ENCODE assay signal across 8 cellular contexts in the genomic region with DNA sequence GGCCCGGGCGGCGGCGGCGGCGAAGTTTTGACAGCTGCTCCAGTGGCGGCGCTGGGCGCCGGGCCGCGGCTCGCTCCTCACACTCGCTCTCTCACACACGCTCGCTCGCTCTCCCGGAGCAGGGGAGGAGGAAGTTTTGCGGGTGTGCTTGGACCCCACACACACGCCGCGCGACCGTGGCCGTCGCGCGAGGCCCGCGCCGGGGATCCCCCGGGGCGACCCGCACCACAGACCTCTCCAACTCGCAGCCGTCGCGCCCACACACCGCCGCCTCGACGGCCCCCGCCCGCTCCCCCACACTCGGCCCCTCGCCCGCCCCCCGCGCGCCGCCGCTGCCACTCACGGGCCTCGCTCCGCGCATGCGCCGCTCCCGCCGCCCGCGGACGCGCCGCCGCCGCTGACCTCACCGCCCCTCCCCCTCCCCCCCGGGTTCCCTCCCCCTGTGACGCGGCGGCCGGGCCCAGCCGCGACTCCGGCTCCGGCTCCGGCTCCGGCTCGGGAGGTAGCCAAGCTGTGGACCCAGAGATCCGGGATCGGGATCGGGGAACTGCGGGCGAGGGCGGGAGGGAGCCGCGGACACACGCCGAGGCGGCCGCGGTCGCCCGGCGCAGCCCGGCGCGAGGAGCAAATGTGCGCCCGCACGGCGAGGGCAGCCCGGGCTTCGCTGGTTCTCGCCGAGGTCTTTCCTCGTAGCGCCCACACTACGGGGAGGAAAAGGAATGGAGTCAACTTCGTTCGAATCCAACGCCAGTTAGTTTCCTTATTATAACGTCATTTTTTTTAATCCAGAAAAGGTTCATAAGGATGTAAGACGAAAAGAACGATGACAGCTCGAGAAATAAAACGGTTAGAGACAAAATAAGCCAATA. TPM values are rescaled to one million over a fixed set of nuclear protein-coding genes. Genes with fewer than 3 reads are reported as not detected.
DNase-seq lines count a peak whose midpoint lies in the region; ATAC-seq and TF ChIP-seq lines count a peak whose summit lies in the region.

No MANE protein-coding gene starts in this region.

- peak overlapping the region; percentile 93 for H3K27ac ChIP-seq in CD8-positive, alpha-beta memory T cell (ENCODE audit: low read depth, low read length)
- H3K27ac ChIP-seq in endodermal cell (ENCODE audit: low read depth, low read length), result peak overlapping the region; percentile 91

- H3K9me3 ChIP-seq in CD8-positive, alpha-beta memory T cell (ENCODE audit: low read length), result no peaks in the 10 kb centered on the region
- no peaks in the 10 kb centered on the region for H3K9me3 ChIP-seq in endodermal cell (ENCODE audit: control insufficient read depth, low read length)

- WGBS in endodermal cell (ENCODE audit: insufficient coverage in 1 of 2, insufficient read length in 1 of 2), 2 experiments, result 0% methylated on average over 8 to 108 of the region's 118 CpGs

- peaks cover 27 to 34% (median 33%) of the 10 kb centered on the region in 3 donors for H3K4me1 Mint-ChIP-seq in CD8-positive, alpha-beta memory T cell
- H3K4me1 Mint-ChIP-seq in endodermal cell, result peaks cover 9% of the 10 kb centered on the region

- peaks cover 0 to 9% of the 10 kb centered on the region in 2 donors for H3K27me3 Mint-ChIP-seq in CD8-positive, alpha-beta memory T cell
- H3K27me3 Mint-ChIP-seq in endodermal cell (ENCODE audit: insufficient read depth), result peaks cover 11% of the 10 kb centered on the region

- peak overlapping the region; percentile 88 to 99 (median 95) for H3K27ac Mint-ChIP-seq in CD8-positive, alpha-beta memory T cell
- peak overlapping the region; percentile 30 for H3K27ac Mint-ChIP-seq in endodermal cell

- H3K4me1 ChIP-seq in CD8-positive, alpha-beta memory T cell (ENCODE audit: insufficient read depth, low read length), result peaks cover 23% of the 10 kb centered on the region
- no peaks in the 10 kb centered on the region for H3K4me1 ChIP-seq in endodermal cell (ENCODE audit: control insufficient read depth, insufficient read depth, low read length)

- CTCF ChIA-PET in CD8-positive, alpha-beta memory T cell (lab: Charles Lee), result no interaction called here

- peak overlapping the region; percentile 66 for H3K9ac ChIP-seq in endodermal cell (ENCODE audit: extremely low read depth, low read length, poor library complexity, severe bottlenecking)

- peak overlapping the region; percentile 79 for H3K4me3 ChIP-seq in CD8-positive, alpha-beta memory T cell (ENCODE audit: low read length)
- peak overlapping the region; percentile 90 for H3K4me3 ChIP-seq in endodermal cell (ENCODE audit: low read length)

- no peaks in the 10 kb centered on the region for H3K9me3 Mint-ChIP-seq in CD8-positive, alpha-beta memory T cell
- H3K9me3 Mint-ChIP-seq in endodermal cell, result peaks cover 1% of the 10 kb centered on the region

- peak overlapping the region; percentile 83 to 98 (median 88) for H3K4me3 Mint-ChIP-seq in CD8-positive, alpha-beta memory T cell
- H3K4me3 Mint-ChIP-seq in endodermal cell, result peak overlapping the region; percentile 77

- POLR2A ChIA-PET in CD8-positive, alpha-beta memory T cell (lab: Charles Lee), result interaction anchor here (0.5 to 4.2 kb wide), 3 partner anchors 27 to 143 kb away, joined by 3 to 28 read pairs (median 6); no protein-coding TSS in a partner anchor

- no peak for TF ChIP-seq CTCF in endodermal cell (conservative IDR thresholded peaks at IDR 0.05)

- peaks cover 0 to 11% (median 0%) of the 10 kb centered on the region in 3 donors for H3K36me3 Mint-ChIP-seq in CD8-positive, alpha-beta memory T cell
- no peaks in the 10 kb centered on the region for H3K36me3 Mint-ChIP-seq in endodermal cell (ENCODE audit: low read depth)

- DNase-seq in CD8-positive, alpha-beta memory T cell, result peak; percentile 86 to 93 (median 90)
- DNase-seq in HS-27A (ENCODE audit: low read depth) (peak; percentile 33), NOMO-1 (lab: John Stamatoyannopoulos, UW; ENCODE audit: unreplicated experiment in 2 of 2) (peak; percentile 28 to 56), endodermal cell (peak; percentile 99), mesenteric fat pad (ENCODE audit: low spot score) (peak; percentile 98)
- DNase-seq in activated CD8-positive, alpha-beta memory T cell treated with anti-CD3 and anti-CD28 coated beads, Interleukin-2, amount 50 U/mL, for 1 hour (ENCODE audit: extremely low read depth), result peak; percentile 67
- peak; percentile 75 for DNase-seq in stimulated activated CD8-positive, alpha-beta memory T cell treated with anti-CD3 and anti-CD28 coated beads, Interleukin-15, amount 100 ng/mL, for 1 hour (ENCODE audit: low read depth)

- H3K36me3 ChIP-seq in CD8-positive, alpha-beta memory T cell (ENCODE audit: insufficient read depth, low read length), result no peaks in the 10 kb centered on the region
- H3K36me3 ChIP-seq in endodermal cell (ENCODE audit: control insufficient read depth, insufficient read depth, low read length), result no peaks in the 10 kb centered on the region

- H3K27me3 ChIP-seq in CD8-positive, alpha-beta memory T cell (ENCODE audit: insufficient read depth, low read length, poor library complexity, severe bottlenecking), result no peaks in the 10 kb centered on the region
- peaks cover 4% of the 10 kb centered on the region for H3K27me3 ChIP-seq in endodermal cell (ENCODE audit: control insufficient read depth, insufficient read depth, low read length, poor library complexity, severe bottlenecking)

- ATAC-seq in GM19463 (IDR thresholded peaks at IDR 0.05; ENCODE audit: unreplicated experiment), result peak; percentile 44

RNA-seq across cellular contexts. Expression of a gene that starts 0.7 kb away (rescaled TPM):
- 10 to 100 TPM; 42.0 to 45.3 TPM for total RNA-seq in CD8-positive, alpha-beta memory T cell
- 18.7 TPM for polyA plus RNA-seq in CD8-positive, alpha-beta memory T cell
- total RNA-seq in endodermal cell (10 to 100 TPM; 54.3 to 60.6 TPM), mesenteric fat pad (83.4 TPM)
- polyA plus RNA-seq in endodermal cell (2013, experiment 1 of 2), result 13.5 TPM
- polyA plus RNA-seq in endodermal cell (2013, experiment 2 of 2), result 15.0 TPM

Comparison
In these comparisons a context has a peak if more than half of its experiments do, and no peak if none do; other contexts are left out.
1. Peak in every context shown above with its lines: DNase-seq, ATAC-seq, H3K4me3 ChIP-seq and H3K27ac ChIP-seq.
2. DNase-seq: peak in every context shown above with its lines; median percentile 99 in endodermal cell; 98 in mesenteric fat pad; 90 in CD8-positive, alpha-beta memory T cell; 75 in stimulated activated CD8-positive, alpha-beta memory T cell treated with anti-CD3 and anti-CD28 coated beads, Interleukin-15, amount 100 ng/mL, for 1 hour; 67 in activated CD8-positive, alpha-beta memory T cell treated with anti-CD3 and anti-CD28 coated beads, Interleukin-2, amount 50 U/mL, for 1 hour; 42 in NOMO-1; 33 in HS-27A.